Comparison of ENCODE assay signal across 1 cellular context in the genomic region with DNA sequence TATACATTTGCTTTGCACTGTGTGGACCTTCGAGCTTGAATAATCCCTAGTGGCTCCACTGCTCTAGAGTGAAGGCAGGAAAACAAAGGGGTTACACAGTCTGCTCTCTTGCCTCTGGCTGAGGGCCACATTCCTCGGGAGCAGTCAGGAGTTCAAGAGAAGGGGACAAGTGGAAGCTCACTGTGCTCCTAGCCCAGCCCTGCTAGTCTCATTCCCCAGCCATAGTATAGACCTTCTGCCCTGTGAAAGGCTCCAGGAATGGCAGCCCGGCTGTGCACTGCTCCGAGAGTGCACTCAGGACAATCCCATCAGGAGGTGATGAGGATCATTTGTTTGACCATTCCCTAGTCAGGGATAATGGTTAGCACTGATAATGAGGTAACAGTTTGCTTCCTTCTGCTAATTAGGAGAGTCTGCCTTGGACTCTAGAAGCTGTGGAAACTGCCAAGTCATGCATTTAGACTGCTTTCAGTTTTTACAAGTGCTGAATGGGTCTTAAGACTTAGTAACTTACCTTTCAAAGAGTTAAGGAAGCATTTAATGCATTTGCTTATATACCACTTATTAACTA.
A peak's percentile ranks its signal among the peaks of the same experiment; 100 is the strongest.
TF ChIP-seq lines count a peak whose summit lies in the region.

No MANE protein-coding gene starts in this region.

TF ChIP-seq in Ishikawa, 13 proteins besides CTCF, POLR2A, EP300 and RAD21 (continued from another document):
- TF ChIP-seq TCF12 (IDR thresholded peaks at IDR 0.05; ENCODE audit: low read depth) (peak; percentile 76), TAF1 (IDR thresholded peaks at IDR 0.05; ENCODE audit: low read depth) (no peak), EGR1 (IDR thresholded peaks at IDR 0.05) (no peak), CEBPB (IDR thresholded peaks at IDR 0.05) (0 out of 2 replicates have a peak, but pooled peaks have one; percentile 26)
- TF ChIP-seq, protein P1, sequence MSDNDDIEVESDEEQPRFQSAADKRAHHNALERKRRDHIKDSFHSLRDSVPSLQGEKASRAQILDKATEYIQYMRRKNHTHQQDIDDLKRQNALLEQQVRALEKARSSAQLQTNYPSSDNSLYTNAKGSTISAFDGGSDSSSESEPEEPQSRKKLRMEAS (IDR thresholded peaks at IDR 0.05): peak; percentile 65; the same call in 1 of the 2 replicates
